11 cellular contexts compared by ENCODE assay signal in the genomic region with DNA sequence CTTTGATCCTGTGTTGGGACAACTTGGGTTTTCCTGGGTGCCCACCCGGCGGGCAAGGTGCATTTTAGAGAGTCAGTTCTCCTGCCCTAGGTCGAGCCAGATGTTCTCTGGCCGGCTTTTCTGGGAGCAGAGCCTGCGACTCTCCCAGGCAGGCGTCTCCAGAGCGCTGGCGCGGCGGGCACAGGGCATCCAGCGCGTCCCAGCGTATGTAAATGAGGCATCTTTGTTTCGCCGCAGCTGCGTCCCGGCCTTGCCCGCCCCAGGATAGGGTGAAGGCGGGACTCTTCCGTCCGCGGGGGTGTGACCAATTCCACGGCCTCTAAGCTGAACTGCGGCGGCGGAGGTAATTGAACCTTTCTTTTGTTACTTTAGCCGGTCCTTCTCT. TPM values are rescaled to one million over a fixed set of nuclear protein-coding genes. Genes with fewer than 3 reads are reported as not detected.
DNase-seq lines count a peak whose midpoint lies in the region; ATAC-seq and TF ChIP-seq lines count a peak whose summit lies in the region.
"Had no signal": no experiment of that assay in that cellular context is flagged by ENCODE, and none has a peak within 500 bp of the region (broad histone marks: within the 10 kb centered on the region; RNA-seq: fewer than 3 reads in every experiment).

No MANE protein-coding gene starts in this region.

- H2AK5ac ChIP-seq in mesendoderm (ENCODE audit: low read length), result no peak overlapping the region

- H3K27me3 ChIP-seq in BE2C (no peaks in the 10 kb centered on the region), mesendoderm (ENCODE audit: insufficient read depth, low read length, poor library complexity) (peaks cover 9% of the 10 kb centered on the region), ascending aorta (no peaks in the 10 kb centered on the region)

- TF ChIP-seq CTCF in BE2C (IDR thresholded peaks at IDR 0.05; ENCODE audit: low read depth, low read length) (no peak), ascending aorta (IDR thresholded peaks at IDR 0.05) (no peak)

- H3K23ac ChIP-seq in mesendoderm (ENCODE audit: low read length), result no peak overlapping the region

- H3K79me1 ChIP-seq in mesendoderm (ENCODE audit: low read length), result no peaks in the 10 kb centered on the region

- H3K4me1 ChIP-seq in BE2C (peaks cover 18% of the 10 kb centered on the region), mesendoderm (ENCODE audit: control insufficient read depth, low read depth, low read length) (peaks cover 5% of the 10 kb centered on the region), ascending aorta (no peaks in the 10 kb centered on the region)
- H3K4me1 ChIP-seq: parathyroid adenoma had no signal

- H3K4ac ChIP-seq in mesendoderm (ENCODE audit: low read depth, low read length), result no peak overlapping the region

- H3K79me2 ChIP-seq in mesendoderm (ENCODE audit: control insufficient read depth, insufficient read depth, low read length), result no peaks in the 10 kb centered on the region
- H3K79me2 ChIP-seq: parathyroid adenoma had no signal

- DNase-seq in BE2C (peak; percentile 78), NCI-H2171 (lab: John Stamatoyannopoulos, UW) (peak; percentile 14), mesendoderm (peak; percentile 47), ascending aorta (ENCODE audit: low spot score in 2 of 2) (no peak), T-helper 9 cell (no peak), activated gamma-delta T cell treated with Interleukin-2 at 50 U/mL for 16 hours (no peak)
- DNase-seq: NK-92 treated with Interleukin-12 subunit alpha and Interleukin-12 subunit beta, amount 100 ng/mL, for 24 hours had no signal

- no peaks in the 10 kb centered on the region for H3K9me3 ChIP-seq in BE2C
- no peaks in the 10 kb centered on the region for H3K9me3 ChIP-seq in ascending aorta

- no peak overlapping the region for H4K8ac ChIP-seq in mesendoderm (ENCODE audit: low read depth, low read length)

- peak overlapping the region; percentile 43 for H3K56ac ChIP-seq in mesendoderm (ENCODE audit: low read length)

- H3K9ac ChIP-seq in mesendoderm (ENCODE audit: low read length), result peak overlapping the region; percentile 1
- H3K9ac ChIP-seq: parathyroid adenoma had no signal

- no peak overlapping the region for H2BK5ac ChIP-seq in mesendoderm (ENCODE audit: low read length)

- H3K18ac ChIP-seq in mesendoderm (ENCODE audit: low read length), result no peak overlapping the region

- peak; percentile 51 for ATAC-seq in esophagus mucosa
- ATAC-seq in GM19455 (IDR thresholded peaks at IDR 0.05; ENCODE audit: unreplicated experiment), result no peak

- H2BK120ac ChIP-seq in mesendoderm (ENCODE audit: low read depth, low read length), result no peak overlapping the region

- H2BK15ac ChIP-seq in mesendoderm (replicated peaks; ENCODE audit: low read depth), result no peak overlapping the region

- no peaks in the 10 kb centered on the region for H3K36me3 ChIP-seq in BE2C
- no peaks in the 10 kb centered on the region for H3K36me3 ChIP-seq in mesendoderm (ENCODE audit: control insufficient read depth, insufficient read depth, low read length)
- H3K36me3 ChIP-seq in ascending aorta, result no peaks in the 10 kb centered on the region

- WGBS in mesendoderm (ENCODE audit: extremely low coverage, insufficient coverage, low lambda C conversion rate), result no CpG with 5 or more reads among the region's 27 CpGs

- peak overlapping the region; percentile 66 for H3K4me2 ChIP-seq in mesendoderm (ENCODE audit: low read length)

- no peak overlapping the region for H3K27ac ChIP-seq in mesendoderm (ENCODE audit: low read depth, low read length)
- no peak overlapping the region for H3K27ac ChIP-seq in ascending aorta
- H3K27ac ChIP-seq: parathyroid adenoma had no signal

- H3K4me3 ChIP-seq in BE2C (ENCODE audit: low read depth, low read length) (peak overlapping the region; percentile 88), mesendoderm (ENCODE audit: low read length) (no peak overlapping the region), ascending aorta (no peak overlapping the region)

- intact Hi-C loops in ascending aorta (cut with DNase I), result no loop called here

- no peak overlapping the region for H4K5ac ChIP-seq in mesendoderm (ENCODE audit: low read length)

RNA-seq across cellular contexts. Expression of gene GRIK2, which starts 9.1 kb away (rescaled TPM):
- polyA plus RNA-seq in BE2C (2012; ENCODE audit: insufficient read depth, insufficient read length, low read depth), result 13.5 TPM
- total RNA-seq in esophagus mucosa, result 0.44 TPM
- 0.59 TPM for polyA plus RNA-seq in mesendoderm (2013, experiment 1 of 2)
- polyA plus RNA-seq in mesendoderm (2013, experiment 2 of 2), result 0.64 TPM
- total RNA-seq in ascending aorta, result not detected
- total RNA-seq: HT1080 had no signal

Comparison
In these comparisons a context has a peak if more than half of its experiments do, and no peak if none do; other contexts are left out.
1. DNase-seq: peak in BE2C (single experiment), NCI-H2171 (single experiment) and mesendoderm (single experiment); none in ascending aorta (0 of 2), T-helper 9 cell (single experiment) and activated gamma-delta T cell treated with Interleukin-2 at 50 U/mL for 16 hours (single experiment).